In genomic region chr13:39862891-39863290, GRCh38 we compare ENCODE assay signal across 30 cellular contexts.
"Had no signal": no experiment of that assay in that cellular context is flagged by ENCODE, and none has a peak within 500 bp of the region (broad histone marks: within the 10 kb centered on the region; RNA-seq: fewer than 3 reads in every experiment).

No MANE protein-coding gene starts in this region.

- H3K4me1 ChIP-seq: ascending aorta had no signal

- H3K9me3 ChIP-seq: ascending aorta had no signal

- DNase-seq: activated CD4-positive, alpha-beta memory T cell treated with anti-CD3 and anti-CD28 coated beads, Interleukin-2, amount 10 ng/mL, durations not matched to agents 7 days and 5 days; activated CD4-positive, alpha-beta T cell treated with anti-CD3 and anti-CD28 coated beads for 1 hour; activated CD4-positive, alpha-beta T cell treated with anti-CD3 and anti-CD28 coated beads for 36 hours; activated CD4-positive, alpha-beta T cell treated with anti-CD3 and anti-CD28 coated beads for 48 hours; activated CD4-positive, alpha-beta T cell treated with anti-CD3 and anti-CD28 coated beads, Interleukin-2, amount 10 ng/mL, durations not matched to agents 7 days and 5 days; activated CD4-positive, alpha-beta T cell treated with anti-CD3 and anti-CD28 coated beads, Interleukin-2, amount 50 U/mL, for 48 hours; activated CD4-positive, CD25-positive, alpha-beta regulatory T cell; activated CD8-positive, alpha-beta memory T cell treated with anti-CD3 and anti-CD28 coated beads for 24 hours; activated CD8-positive, alpha-beta memory T cell treated with anti-CD3 and anti-CD28 coated beads, Interleukin-2, amount 10 ng/mL, durations not matched to agents 7 days and 5 days; activated CD8-positive, alpha-beta memory T cell treated with anti-CD3 and anti-CD28 coated beads, Interleukin-2, amount 50 U/mL, for 48 hours; activated CD8-positive, alpha-beta T cell treated with anti-CD3 and anti-CD28 coated beads, Interleukin-2, amount 10 ng/mL, durations not matched to agents 7 days and 5 days; activated effector memory CD4-positive, alpha-beta T cell treated with Interleukin-2 at 50 U/mL for 16 hours; activated gamma-delta T cell; activated naive CD4-positive, alpha-beta T cell treated with anti-CD3 and anti-CD28 coated beads, Interleukin-2, amount 10 ng/mL, durations not matched to agents 7 days and 5 days; activated naive CD4-positive, alpha-beta T cell treated with Interleukin-2 at 50 U/mL for 16 hours; activated naive CD8-positive, alpha-beta T cell treated with anti-CD3 and anti-CD28 coated beads, Interleukin-2, amount 10 ng/mL, durations not matched to agents 7 days and 5 days; activated naive CD8-positive, alpha-beta T cell treated with anti-CD3 and anti-CD28 coated beads, Interleukin-2, amount 50 U/mL, for 24 hours; activated T-cell treated with anti-CD3 and anti-CD28 coated beads, Interleukin-2, amount 50 U/mL, for 24 hours; activated T-cell treated with anti-CD3 and anti-CD28 coated beads, Interleukin-2, amount 50 U/mL, for 48 hours; amygdala; anterior cingulate cortex; central memory CD4-positive, alpha-beta T cell; T-helper 1 cell; T-helper 2 cell; T-helper 9 cell; WERI-Rb-1 had no signal

- H3K36me3 ChIP-seq: ascending aorta, WERI-Rb-1 had no signal

- H3K27me3 ChIP-seq: ascending aorta had no signal

- H3K27ac ChIP-seq: ascending aorta, WERI-Rb-1 had no signal

- FAIRE-seq: TTC549 had no signal

- H3K4me3 ChIP-seq: ascending aorta had no signal

- ATAC-seq: activated CD4-positive, alpha-beta T cell treated with anti-CD3 and anti-CD28 coated beads for 36 hours; activated CD4-positive, CD25-positive, alpha-beta regulatory T cell treated with anti-CD3 and anti-CD28 coated beads, Interleukin-2, amount 50 U/mL, for 24 hours; activated CD8-positive, alpha-beta memory T cell treated with anti-CD3 and anti-CD28 coated beads, Interleukin-2, amount 10 ng/mL, durations not matched to agents 7 days and 5 days; activated CD8-positive, alpha-beta T cell treated with anti-CD3 and anti-CD28 coated beads, Interleukin-2, amount 10 ng/mL, durations not matched to agents 7 days and 5 days; activated naive CD8-positive, alpha-beta T cell treated with anti-CD3 and anti-CD28 coated beads, Interleukin-2, amount 50 U/mL, for 24 hours; WTC11 had no signal
